ENCODE assay signal across 8 cellular contexts in genomic region chr2:47323009-47323821, GRCh38. TPM values are rescaled to one million over a fixed set of nuclear protein-coding genes. Genes with fewer than 3 reads are reported as not detected.
DNase-seq lines count a peak whose midpoint lies in the region; ATAC-seq and TF ChIP-seq lines count a peak whose summit lies in the region.

No MANE protein-coding gene starts in this region.

- TF ChIP-seq POLR2A in gastroesophageal sphincter (IDR thresholded peaks at IDR 0.05) (no peak), upper lobe of left lung (IDR thresholded peaks at IDR 0.05) (no peak)

- H3K36me3 ChIP-seq in MG63 (no peaks in the 10 kb centered on the region), gastroesophageal sphincter (no peaks in the 10 kb centered on the region), parathyroid adenoma (ENCODE audit: control insufficient read depth, insufficient read depth, low read length) (no peaks in the 10 kb centered on the region), upper lobe of left lung (no peaks in the 10 kb centered on the region)

- peak; percentile 91 for DNase-seq in GM03348 (ENCODE audit: low spot score)
- DNase-seq in H4 (ENCODE audit: low spot score) = peak; percentile 70
- DNase-seq in MG63 = peak; percentile 53
- peak; percentile 66 for DNase-seq in SHP77 treated with DMSO at 0.1 percent for 48 hours (lab: John Stamatoyannopoulos, UW)
- peak; percentile 30 for DNase-seq in activated effector memory CD4-positive, alpha-beta T cell treated with Interleukin-2 at 50 U/mL for 16 hours
- DNase-seq in upper lobe of left lung = peak in 1 of 2 donors; percentile 86

- H3K27me3 ChIP-seq in MG63 (no peaks in the 10 kb centered on the region), gastroesophageal sphincter (no peaks in the 10 kb centered on the region), parathyroid adenoma (ENCODE audit: control insufficient read depth, insufficient read depth, low read length) (no peaks in the 10 kb centered on the region), upper lobe of left lung (no peaks in the 10 kb centered on the region)

- peak overlapping the region in 1 of 4 donors; percentile 24 for H3K27ac ChIP-seq in gastroesophageal sphincter
- no peak overlapping the region for H3K27ac ChIP-seq in parathyroid adenoma
- H3K27ac ChIP-seq in upper lobe of left lung = peak overlapping the region; percentile 13 to 69 (median 38)

- H3K9me3 ChIP-seq in MG63 (no peaks in the 10 kb centered on the region), gastroesophageal sphincter (no peaks in the 10 kb centered on the region), parathyroid adenoma (ENCODE audit: control insufficient read depth, low read length) (no peaks in the 10 kb centered on the region), upper lobe of left lung (no peaks in the 10 kb centered on the region)

- TF ChIP-seq EP300 in gastroesophageal sphincter (IDR thresholded peaks at IDR 0.05) = no peak
- no peak for TF ChIP-seq EP300 in upper lobe of left lung (IDR thresholded peaks at IDR 0.05)

- no peak overlapping the region for H3K4me2 ChIP-seq in parathyroid adenoma (ENCODE audit: low read length)

- WGBS in gastroesophageal sphincter (ENCODE audit: low coverage in 1 of 2), 2 donors = 0 to 63% methylated on average over 4 to 6 of the region's 12 CpGs
- 23 to 25% methylated on average over 9 to 12 of the region's 12 CpGs for WGBS in upper lobe of left lung, 2 donors

- H3K4me3 ChIP-seq in MG63 (no peak overlapping the region), gastroesophageal sphincter (no peak overlapping the region), parathyroid adenoma (ENCODE audit: low read depth, low read length) (no peak overlapping the region), upper lobe of left lung (no peak overlapping the region)

- H3K79me2 ChIP-seq in parathyroid adenoma = no peaks in the 10 kb centered on the region

- H3K4me1 ChIP-seq in gastroesophageal sphincter = peaks cover 0 to 19% (median 0%) of the 10 kb centered on the region in 3 donors
- H3K4me1 ChIP-seq in parathyroid adenoma = peaks cover 10% of the 10 kb centered on the region
- peaks cover 5 to 11% (median 9%) of the 10 kb centered on the region in 4 donors for H3K4me1 ChIP-seq in upper lobe of left lung

- ATAC-seq in gastroesophageal sphincter = peak; percentile 95
- peak; percentile 96 to 97 for ATAC-seq in upper lobe of left lung (ENCODE audit: low FRiP score in 2 of 2)

- H3K9ac ChIP-seq in parathyroid adenoma = no peak overlapping the region

- peak overlapping the region; percentile 67 for H2AFZ ChIP-seq in parathyroid adenoma

- peak; percentile 94 to 98 (median 97) for TF ChIP-seq CTCF in gastroesophageal sphincter (IDR thresholded peaks at IDR 0.05)
- TF ChIP-seq CTCF in parathyroid adenoma (IDR thresholded peaks at IDR 0.05) = peak; percentile 97
- TF ChIP-seq CTCF in upper lobe of left lung (IDR thresholded peaks at IDR 0.05) = peak; percentile 96 to 99 (median 96)

RNA-seq across cellular contexts. Expression of gene EPCAM, which starts 45.9 kb away (rescaled TPM):
- not detected in 2 replicates for total RNA-seq in H4 (2014; rRNA removed; shearing (Covaris generic))
- not detected in 2 replicates for total RNA-seq in MG63 (2014; rRNA removed; shearing (Covaris generic); ENCODE audit: low replicate concordance)
- total RNA-seq in gastroesophageal sphincter (1 to 10 TPM in 1 of 4 donors, under 1 TPM in 1, not detected in 2; 0.54 to 6.1 TPM), upper lobe of left lung (100 to 1,000 TPM in 3 of 6 donors, 10 to 100 TPM in 3; 57.6 to 153 (median 96.6) TPM)

Comparison
In these comparisons a context has a peak if more than half of its experiments do, and no peak if none do; other contexts are left out.
1. RNA of gene EPCAM, which starts 45.9 kb away (total RNA-seq): 57.6 to 153 TPM in upper lobe of left lung; 0.54 to 6.1 TPM in gastroesophageal sphincter, not detected in H4 and not detected in MG63; every median in the first group is over 4 times any median in the second.
2. Peak in every context shown above with its lines, with median percentiles within 50 percentile points of each other: CTCF ChIP-seq.